Comparison of ENCODE assay signal across 18 cellular contexts in genomic region chr1:58887059-58887458, GRCh38.
DNase-seq lines count a peak whose midpoint lies in the region; ATAC-seq and TF ChIP-seq lines count a peak whose summit lies in the region.
"Had no signal": no experiment of that assay in that cellular context is flagged by ENCODE, and none has a peak within 500 bp of the region (broad histone marks: within the 10 kb centered on the region; RNA-seq: fewer than 3 reads in every experiment).

No MANE protein-coding gene starts in this region.

- no peaks in the 10 kb centered on the region for H3K36me3 Mint-ChIP-seq in activated naive CD8-positive, alpha-beta T cell treated with anti-CD3 and anti-CD28 coated beads, Interleukin-2, amount 50 U/mL, for 24 hours (ENCODE audit: low read depth)
- H3K36me3 Mint-ChIP-seq in activated naive CD8-positive, alpha-beta T cell treated with anti-CD3 and anti-CD28 coated beads for 36 hours: no peaks in the 10 kb centered on the region
- no peaks in the 10 kb centered on the region for H3K36me3 Mint-ChIP-seq in neural progenitor cell

- H2AFZ ChIP-seq in neural progenitor cell (replicated peaks): no peak overlapping the region

- H3F3A ChIP-seq in neural progenitor cell (ENCODE audit: low read depth): no peaks in the 10 kb centered on the region

- peaks cover 5% of the 10 kb centered on the region for H3K4me1 ChIP-seq in neural progenitor cell
- H3K4me1 ChIP-seq in upper lobe of right lung: peaks cover 59% of the 10 kb centered on the region
- H3K4me1 ChIP-seq: uterus had no signal

- H3K27me3 ChIP-seq in neural progenitor cell: no peaks in the 10 kb centered on the region
- no peaks in the 10 kb centered on the region for H3K27me3 ChIP-seq in upper lobe of right lung
- H3K27me3 ChIP-seq: MG63, pancreas, Peyer's patch, uterus had no signal

- peaks cover 34% of the 10 kb centered on the region for H3K4me1 Mint-ChIP-seq in activated naive CD8-positive, alpha-beta T cell treated with anti-CD3 and anti-CD28 coated beads, Interleukin-2, amount 50 U/mL, for 24 hours
- peaks cover 40% of the 10 kb centered on the region for H3K4me1 Mint-ChIP-seq in activated naive CD8-positive, alpha-beta T cell treated with anti-CD3 and anti-CD28 coated beads for 36 hours
- peaks cover 14% of the 10 kb centered on the region for H3K4me1 Mint-ChIP-seq in neural progenitor cell

- H3K79me2 ChIP-seq in neural progenitor cell (ENCODE audit: low read depth): no peaks in the 10 kb centered on the region

- H3K4me2 ChIP-seq in neural progenitor cell: no peak overlapping the region

- H3K27me3 Mint-ChIP-seq in activated naive CD8-positive, alpha-beta T cell treated with anti-CD3 and anti-CD28 coated beads, Interleukin-2, amount 50 U/mL, for 24 hours: no peaks in the 10 kb centered on the region
- H3K27me3 Mint-ChIP-seq in activated naive CD8-positive, alpha-beta T cell treated with anti-CD3 and anti-CD28 coated beads for 36 hours: no peaks in the 10 kb centered on the region
- H3K27me3 Mint-ChIP-seq in neural progenitor cell (ENCODE audit: insufficient read depth, low read depth): peaks cover 6% of the 10 kb centered on the region

- H3K27ac ChIP-seq in neural progenitor cell: no peak overlapping the region
- H3K27ac ChIP-seq in upper lobe of right lung: peak overlapping the region; percentile 48

- no peaks in the 10 kb centered on the region for H3K9me3 ChIP-seq in neural progenitor cell (ENCODE audit: low read depth)
- H3K9me3 ChIP-seq in upper lobe of right lung: no peaks in the 10 kb centered on the region
- H3K9me3 ChIP-seq: MG63, pancreas, Peyer's patch, uterus had no signal

- no peak overlapping the region for H3K4me3 Mint-ChIP-seq in activated naive CD8-positive, alpha-beta T cell treated with anti-CD3 and anti-CD28 coated beads, Interleukin-2, amount 50 U/mL, for 24 hours
- H3K4me3 Mint-ChIP-seq in activated naive CD8-positive, alpha-beta T cell treated with anti-CD3 and anti-CD28 coated beads for 36 hours: no peak overlapping the region
- no peak overlapping the region for H3K4me3 Mint-ChIP-seq in neural progenitor cell

- no peak overlapping the region for H3K9ac ChIP-seq in neural progenitor cell

- intact Hi-C loops in upper lobe of right lung (cut with DNase I): no loop called here

- peak overlapping the region; percentile 6 for H3K27ac Mint-ChIP-seq in activated naive CD8-positive, alpha-beta T cell treated with anti-CD3 and anti-CD28 coated beads, Interleukin-2, amount 50 U/mL, for 24 hours
- no peak overlapping the region for H3K27ac Mint-ChIP-seq in activated naive CD8-positive, alpha-beta T cell treated with anti-CD3 and anti-CD28 coated beads for 36 hours
- peak overlapping the region; percentile 4 for H3K27ac Mint-ChIP-seq in neural progenitor cell

- H3K9me3 Mint-ChIP-seq in activated naive CD8-positive, alpha-beta T cell treated with anti-CD3 and anti-CD28 coated beads, Interleukin-2, amount 50 U/mL, for 24 hours: no peaks in the 10 kb centered on the region
- no peaks in the 10 kb centered on the region for H3K9me3 Mint-ChIP-seq in activated naive CD8-positive, alpha-beta T cell treated with anti-CD3 and anti-CD28 coated beads for 36 hours
- H3K9me3 Mint-ChIP-seq in neural progenitor cell: no peaks in the 10 kb centered on the region

- H3K36me3 ChIP-seq in neural progenitor cell: no peaks in the 10 kb centered on the region
- H3K36me3 ChIP-seq in upper lobe of right lung: no peaks in the 10 kb centered on the region
- H3K36me3 ChIP-seq: MG63, pancreas, Peyer's patch, uterus had no signal

- DNase-seq in activated naive CD8-positive, alpha-beta T cell treated with anti-CD3 and anti-CD28 coated beads, Interleukin-2, amount 50 U/mL, for 24 hours: no peak
- DNase-seq in activated naive CD8-positive, alpha-beta T cell treated with anti-CD3 and anti-CD28 coated beads for 36 hours: no peak
- peak; percentile 56 for DNase-seq in fibroblast of the aortic adventitia (ENCODE audit: low read depth)
- DNase-seq in neural progenitor cell (ENCODE audit: low spot score): no peak
- no peak for DNase-seq in upper lobe of right lung
- DNase-seq in MV-4-11 (lab: John Stamatoyannopoulos, UW): no peak
- no peak for DNase-seq in mucosa of gallbladder (ENCODE audit: low spot score)
- DNase-seq: activated CD4-positive, CD25-positive, alpha-beta regulatory T cell treated with anti-CD3 and anti-CD28 coated beads, Interleukin-2, amount 50 U/mL, for 72 hours; activated CD8-positive, alpha-beta memory T cell treated with anti-CD3 and anti-CD28 coated beads, Interleukin-2, amount 50 U/mL, for 48 hours; activated naive CD4-positive, alpha-beta T cell treated with anti-CD3 and anti-CD28 coated beads, Interleukin-2, amount 50 U/mL, for 16 hours; MG63; NCI-H2081 treated with DMSO at 0.1 percent for 48 hours; NCI-H748 treated with DMSO at 0.1 percent for 48 hours; pancreas; Peyer's patch had no signal

- no peaks in the 10 kb centered on the region for H4K20me1 ChIP-seq in neural progenitor cell (ENCODE audit: low read depth)

- no peak for ATAC-seq in activated naive CD8-positive, alpha-beta T cell treated with anti-CD3 and anti-CD28 coated beads, Interleukin-2, amount 50 U/mL, for 24 hours
- ATAC-seq in upper lobe of right lung (peak; percentile 36), HG02610 (IDR thresholded peaks at IDR 0.05; ENCODE audit: unreplicated experiment) (no peak)
- ATAC-seq: esophagus mucosa, pancreas had no signal

- H3K4me3 ChIP-seq in fibroblast of the aortic adventitia (ENCODE audit: low read depth, low read length): no peak overlapping the region
- H3K4me3 ChIP-seq in neural progenitor cell: no peak overlapping the region
- no peak overlapping the region for H3K4me3 ChIP-seq in upper lobe of right lung
- H3K4me3 ChIP-seq: MG63, pancreas, Peyer's patch, uterus had no signal

- TF ChIP-seq CTCF in fibroblast of the aortic adventitia (IDR thresholded peaks at IDR 0.05; ENCODE audit: insufficient read depth, low read length) (no peak), neural progenitor cell (IDR thresholded peaks at IDR 0.05) (no peak), upper lobe of right lung (IDR thresholded peaks at IDR 0.05) (no peak)
